Comparison of ENCODE assay signal across 9 cellular contexts in genomic region chr5:59893436-59894227, GRCh38. TPM values are rescaled to one million over a fixed set of nuclear protein-coding genes. Genes with fewer than 3 reads are reported as not detected.
A peak's percentile ranks its signal among the peaks of the same experiment; 100 is the strongest.
DNase-seq lines count a peak whose midpoint lies in the region; ATAC-seq and TF ChIP-seq lines count a peak whose summit lies in the region.
"Had no signal": no experiment of that assay in that cellular context is flagged by ENCODE, and none has a peak within 500 bp of the region (broad histone marks: within the 10 kb centered on the region; RNA-seq: fewer than 3 reads in every experiment).

TSS of gene PDE4D (minus strand) at chr5:59893726.

- peaks cover 1% of the 10 kb centered on the region for H3K36me3 Mint-ChIP-seq in activated CD8-positive, alpha-beta memory T cell treated with anti-CD3 and anti-CD28 coated beads, Interleukin-2, amount 10 ng/mL, durations not matched to agents 7 days and 5 days

- WGBS in spleen, 5 donors = 2 to 5% (median 4%) methylated on average over 35 to 62 of the region's 62 CpGs

- TF ChIP-seq POLR2A in spleen (IDR thresholded peaks at IDR 0.05) = no peak

- H3K4me1 ChIP-seq in spleen = peaks cover 3 to 10% (median 8%) of the 10 kb centered on the region in 6 donors

- CTCF ChIA-PET in activated CD8-positive, alpha-beta memory T cell treated with anti-CD3 and anti-CD28 coated beads, Interleukin-2, amount 10 ng/mL, durations not matched to agents 7 days and 5 days (lab: Charles Lee) = no interaction called here

- peaks cover 39% of the 10 kb centered on the region for H3K27me3 Mint-ChIP-seq in activated CD8-positive, alpha-beta memory T cell treated with anti-CD3 and anti-CD28 coated beads, Interleukin-2, amount 10 ng/mL, durations not matched to agents 7 days and 5 days

- no peak for DNase-seq in activated CD8-positive, alpha-beta memory T cell treated with anti-CD3 and anti-CD28 coated beads, Interleukin-2, amount 10 ng/mL, durations not matched to agents 7 days and 5 days
- no peak for DNase-seq in activated CD8-positive, alpha-beta memory T cell treated with anti-CD3 and anti-CD28 coated beads for 24 hours
- DNase-seq in NCI-H446 (lab: John Stamatoyannopoulos, UW) (peak; percentile 41 to 53), caudate nucleus (lab: John Stamatoyannopoulos, UW) (peak in 43 of 61 donors; percentile 3 to 65 (median 34)), islet precursor cell (peak; percentile 93), spleen (peak; percentile 77), NCI-H2196 treated with DMSO at 0.1 percent for 48 hours (lab: John Stamatoyannopoulos, UW; ENCODE audit: unreplicated experiment) (no peak)

- peak within 1 kb of the TSS in 6 of 8 donors; percentile 8 to 46 (median 14) for H3K4me3 ChIP-seq in spleen

- H3K27ac ChIP-seq in caudate nucleus (ENCODE audit: low read depth, low read length) (peak within 1 kb of the TSS; percentile 44), spleen (no peak within 1 kb of the TSS)
- H3K27ac ChIP-seq: epithelial cell of prostate had no signal

- no peaks in the 10 kb centered on the region for H3K9me3 Mint-ChIP-seq in activated CD8-positive, alpha-beta memory T cell treated with anti-CD3 and anti-CD28 coated beads, Interleukin-2, amount 10 ng/mL, durations not matched to agents 7 days and 5 days (ENCODE audit: low read depth)

- H3K4me1 Mint-ChIP-seq in activated CD8-positive, alpha-beta memory T cell treated with anti-CD3 and anti-CD28 coated beads, Interleukin-2, amount 10 ng/mL, durations not matched to agents 7 days and 5 days = no peaks in the 10 kb centered on the region

- H3K4me3 Mint-ChIP-seq in activated CD8-positive, alpha-beta memory T cell treated with anti-CD3 and anti-CD28 coated beads, Interleukin-2, amount 10 ng/mL, durations not matched to agents 7 days and 5 days = no peak within 1 kb of the TSS

- intact Hi-C loops in spleen (cut with DNase I; ENCODE audit: low total_unique reads) = no loop called here

- H3K27ac Mint-ChIP-seq in activated CD8-positive, alpha-beta memory T cell treated with anti-CD3 and anti-CD28 coated beads, Interleukin-2, amount 10 ng/mL, durations not matched to agents 7 days and 5 days = no peak within 1 kb of the TSS

- ATAC-seq in activated CD8-positive, alpha-beta memory T cell treated with anti-CD3 and anti-CD28 coated beads, Interleukin-2, amount 10 ng/mL, durations not matched to agents 7 days and 5 days = no peak
- ATAC-seq in HG02588 (IDR thresholded peaks at IDR 0.05; ENCODE audit: unreplicated experiment) = no peak

- no peak for TF ChIP-seq CTCF in spleen (IDR thresholded peaks at IDR 0.05 in 8 of 11, conservative IDR thresholded peaks at IDR 0.05 in 3 of 11)

- H3K9me3 ChIP-seq in spleen = no peaks in the 10 kb centered on the region

- H3K27me3 ChIP-seq in spleen (replicated peaks in 1 of 7) = peaks cover 0 to 49% (median 33%) of the 10 kb centered on the region in 7 donors

- no peaks in the 10 kb centered on the region for H3K36me3 ChIP-seq in spleen

RNA-seq across cellular contexts. Expression of gene PDE4D, which starts in this region (rescaled TPM):
- total RNA-seq in activated CD8-positive, alpha-beta memory T cell treated with anti-CD3 and anti-CD28 coated beads, Interleukin-2, amount 10 ng/mL, durations not matched to agents 7 days and 5 days = 10 to 100 TPM; 59.3 to 66.2 TPM
- total RNA-seq in spleen = 10 to 100 TPM; 13.0 to 51.8 (median 26.1) TPM
- polyA plus RNA-seq in spleen = 1 to 10 TPM in 2 of 3 donors, under 1 TPM in 1; 0.88 to 1.8 (median 1.4) TPM

Comparison
In these comparisons a context has a peak if more than half of its experiments do, and no peak if none do; other contexts are left out.
1. DNase-seq: peak in NCI-H446 (2 of 2), caudate nucleus (43 of 61), islet precursor cell (single experiment) and spleen (single experiment); none in activated CD8-positive, alpha-beta memory T cell treated with anti-CD3 and anti-CD28 coated beads, Interleukin-2, amount 10 ng/mL, durations not matched to agents 7 days and 5 days (single experiment), activated CD8-positive, alpha-beta memory T cell treated with anti-CD3 and anti-CD28 coated beads for 24 hours (single experiment) and NCI-H2196 treated with DMSO at 0.1 percent for 48 hours (single experiment).